Comparison of ENCODE assay signal across 12 cellular contexts in genomic region chr19:34226036-34226435, GRCh38. TPM values are rescaled to one million over a fixed set of nuclear protein-coding genes. Genes with fewer than 3 reads are reported as not detected.
DNase-seq lines count a peak whose midpoint lies in the region; ATAC-seq and TF ChIP-seq lines count a peak whose summit lies in the region.
"Had no signal": no experiment of that assay in that cellular context is flagged by ENCODE, and none has a peak within 500 bp of the region (broad histone marks: within the 10 kb centered on the region; RNA-seq: fewer than 3 reads in every experiment).

No MANE protein-coding gene starts in this region.

- no peak overlapping the region for H3K4me3 Mint-ChIP-seq in activated T-cell treated with anti-CD3 and anti-CD28 coated beads, Interleukin-2, amount 50 U/mL, for 4 hours
- no peak overlapping the region for H3K4me3 Mint-ChIP-seq in activated naive CD8-positive, alpha-beta T cell treated with anti-CD3 and anti-CD28 coated beads, Interleukin-2, amount 50 U/mL, for 24 hours
- peak overlapping the region; percentile 12 for H3K4me3 Mint-ChIP-seq in stimulated activated effector memory CD8-positive, alpha-beta T cell treated with anti-CD3 and anti-CD28 coated beads, Interleukin-12 subunit alpha, Interleukin-12 subunit beta, amount 100 ng/mL, for 72 hours

- DNase-seq in activated T-cell treated with anti-CD3 and anti-CD28 coated beads, Interleukin-2, amount 50 U/mL, for 4 hours = no peak
- DNase-seq in activated T-cell treated with anti-CD3 and anti-CD28 coated beads for 4 hours = no peak
- DNase-seq in activated naive CD8-positive, alpha-beta T cell treated with anti-CD3 and anti-CD28 coated beads, Interleukin-2, amount 50 U/mL, for 24 hours = peak; percentile 20
- DNase-seq in stimulated activated effector memory CD8-positive, alpha-beta T cell treated with anti-CD3 and anti-CD28 coated beads, Interleukin-12 subunit alpha, Interleukin-12 subunit beta, amount 100 ng/mL, for 72 hours (ENCODE audit: low spot score in 2 of 2) = no peak
- no peak for DNase-seq in RWPE1 (ENCODE audit: low spot score)
- DNase-seq: amniotic stem cell, heart left ventricle, NCI-H1694 treated with DMSO at 0.1 percent for 48 hours, NCI-H526 treated with DMSO at 0.1 percent for 48 hours had no signal

- peak; percentile 46 to 79 for ATAC-seq in activated T-cell treated with anti-CD3 and anti-CD28 coated beads, Interleukin-2, amount 50 U/mL, for 4 hours
- ATAC-seq in activated naive CD8-positive, alpha-beta T cell treated with anti-CD3 and anti-CD28 coated beads, Interleukin-2, amount 50 U/mL, for 24 hours = peak; percentile 80
- ATAC-seq in stimulated activated effector memory CD8-positive, alpha-beta T cell treated with anti-CD3 and anti-CD28 coated beads, Interleukin-12 subunit alpha, Interleukin-12 subunit beta, amount 100 ng/mL, for 72 hours = peak; percentile 81
- no peak for ATAC-seq in GM18907 (IDR thresholded peaks at IDR 0.05; ENCODE audit: unreplicated experiment)
- ATAC-seq in GM19467 (IDR thresholded peaks at IDR 0.05; ENCODE audit: unreplicated experiment) = no peak
- ATAC-seq: heart left ventricle had no signal

- no peaks in the 10 kb centered on the region for H4K20me1 ChIP-seq in KMS-11 (ENCODE audit: insufficient read depth)

- H3K4me1 Mint-ChIP-seq in activated T-cell treated with anti-CD3 and anti-CD28 coated beads, Interleukin-2, amount 50 U/mL, for 4 hours (ENCODE audit: low read depth) = peaks cover 31% of the 10 kb centered on the region
- H3K4me1 Mint-ChIP-seq in activated naive CD8-positive, alpha-beta T cell treated with anti-CD3 and anti-CD28 coated beads, Interleukin-2, amount 50 U/mL, for 24 hours = peaks cover 44% of the 10 kb centered on the region
- peaks cover 56% of the 10 kb centered on the region for H3K4me1 Mint-ChIP-seq in stimulated activated effector memory CD8-positive, alpha-beta T cell treated with anti-CD3 and anti-CD28 coated beads, Interleukin-12 subunit alpha, Interleukin-12 subunit beta, amount 100 ng/mL, for 72 hours

- no peak overlapping the region for H2AFZ ChIP-seq in KMS-11 (ENCODE audit: low read depth)

- H3K27me3 ChIP-seq in KMS-11 (ENCODE audit: insufficient read depth, low read depth) = no peaks in the 10 kb centered on the region
- H3K27me3 ChIP-seq: heart left ventricle had no signal

- peaks cover 5% of the 10 kb centered on the region; the same call in 1 of the 2 replicates for H3K36me3 ChIP-seq in KMS-11 (ENCODE audit: insufficient read depth)

- TF ChIP-seq CTCF in KMS-11 (conservative IDR thresholded peaks at IDR 0.05; ENCODE audit: low read depth, low read length) (no peak), RWPE1 (conservative IDR thresholded peaks at IDR 0.05; ENCODE audit: low read depth) (no peak)

- peaks cover 34% of the 10 kb centered on the region for H3K4me1 ChIP-seq in KMS-11 (ENCODE audit: low read depth, poor library complexity, severe bottlenecking)

- POLR2A ChIA-PET in RWPE1 (lab: Yijun Ruan, JAX; ENCODE audit: low non-redundant PET) = no interaction called here

- H3K36me3 Mint-ChIP-seq in activated T-cell treated with anti-CD3 and anti-CD28 coated beads, Interleukin-2, amount 50 U/mL, for 4 hours (ENCODE audit: insufficient read depth) = peaks cover 60% of the 10 kb centered on the region
- peaks cover 65% of the 10 kb centered on the region for H3K36me3 Mint-ChIP-seq in activated naive CD8-positive, alpha-beta T cell treated with anti-CD3 and anti-CD28 coated beads, Interleukin-2, amount 50 U/mL, for 24 hours (ENCODE audit: low read depth)
- peaks cover 100% of the 10 kb centered on the region for H3K36me3 Mint-ChIP-seq in stimulated activated effector memory CD8-positive, alpha-beta T cell treated with anti-CD3 and anti-CD28 coated beads, Interleukin-12 subunit alpha, Interleukin-12 subunit beta, amount 100 ng/mL, for 72 hours

- H3K79me2 ChIP-seq in KMS-11 (ENCODE audit: insufficient read depth, low read depth) = peaks cover 11% of the 10 kb centered on the region; the same call in 1 of the 2 replicates

- CTCF ChIA-PET in RWPE1 (lab: Yijun Ruan, JAX) = interaction anchor here (0.6 kb wide), 1 partner anchor 111 kb away, joined by 3 read pairs; no protein-coding TSS in a partner anchor

- no peak overlapping the region for H3K9ac ChIP-seq in KMS-11

- peak overlapping the region; percentile 65 for H3K27ac Mint-ChIP-seq in activated naive CD8-positive, alpha-beta T cell treated with anti-CD3 and anti-CD28 coated beads, Interleukin-2, amount 50 U/mL, for 24 hours
- peak overlapping the region; percentile 50 for H3K27ac Mint-ChIP-seq in stimulated activated effector memory CD8-positive, alpha-beta T cell treated with anti-CD3 and anti-CD28 coated beads, Interleukin-12 subunit alpha, Interleukin-12 subunit beta, amount 100 ng/mL, for 72 hours

- no peaks in the 10 kb centered on the region for H3K9me3 Mint-ChIP-seq in activated T-cell treated with anti-CD3 and anti-CD28 coated beads, Interleukin-2, amount 50 U/mL, for 4 hours
- H3K9me3 Mint-ChIP-seq in activated naive CD8-positive, alpha-beta T cell treated with anti-CD3 and anti-CD28 coated beads, Interleukin-2, amount 50 U/mL, for 24 hours = no peaks in the 10 kb centered on the region
- no peaks in the 10 kb centered on the region for H3K9me3 Mint-ChIP-seq in stimulated activated effector memory CD8-positive, alpha-beta T cell treated with anti-CD3 and anti-CD28 coated beads, Interleukin-12 subunit alpha, Interleukin-12 subunit beta, amount 100 ng/mL, for 72 hours

- peak overlapping the region; percentile 36 for H3K27ac ChIP-seq in KMS-11
- no peak overlapping the region for H3K27ac ChIP-seq in RWPE1

- peak overlapping the region; percentile 25 for H3K4me2 ChIP-seq in KMS-11

- H3K27me3 Mint-ChIP-seq in activated T-cell treated with anti-CD3 and anti-CD28 coated beads, Interleukin-2, amount 50 U/mL, for 4 hours (ENCODE audit: low read depth) = no peaks in the 10 kb centered on the region
- H3K27me3 Mint-ChIP-seq in activated naive CD8-positive, alpha-beta T cell treated with anti-CD3 and anti-CD28 coated beads, Interleukin-2, amount 50 U/mL, for 24 hours = no peaks in the 10 kb centered on the region

- no peak overlapping the region for H3K4me3 ChIP-seq in KMS-11 (IDR thresholded peaks at IDR 0.05; ENCODE audit: insufficient read depth, low read depth, low read length)
- H3K4me3 ChIP-seq: heart left ventricle had no signal

RNA-seq across cellular contexts. Expression of gene GARRE1, which starts 28.3 kb away (rescaled TPM):
- 1 to 10 TPM; 8.1 to 8.9 (median 8.4) TPM for total RNA-seq in activated T-cell treated with anti-CD3 and anti-CD28 coated beads, Interleukin-2, amount 50 U/mL, for 4 hours

RNA-seq across cellular contexts. Expression of gene LSM14A, which starts 53.7 kb away (rescaled TPM):
- 100 to 1,000 TPM; 126 to 134 (median 129) TPM for total RNA-seq in activated T-cell treated with anti-CD3 and anti-CD28 coated beads, Interleukin-2, amount 50 U/mL, for 4 hours

Comparison
In these comparisons a context has a peak if more than half of its experiments do, and no peak if none do; other contexts are left out.
1. ATAC-seq: peak in activated T-cell treated with anti-CD3 and anti-CD28 coated beads, Interleukin-2, amount 50 U/mL, for 4 hours (2 of 2), activated naive CD8-positive, alpha-beta T cell treated with anti-CD3 and anti-CD28 coated beads, Interleukin-2, amount 50 U/mL, for 24 hours (single experiment) and stimulated activated effector memory CD8-positive, alpha-beta T cell treated with anti-CD3 and anti-CD28 coated beads, Interleukin-12 subunit alpha, Interleukin-12 subunit beta, amount 100 ng/mL, for 72 hours (single experiment); none in GM18907 (single experiment) and GM19467 (single experiment).